ENCODE assay signal across 24 cellular contexts in genomic region chr10:44132361-44133289, GRCh38.
A peak's percentile ranks its signal among the peaks of the same experiment; 100 is the strongest.
DNase-seq lines count a peak whose midpoint lies in the region; ATAC-seq and TF ChIP-seq lines count a peak whose summit lies in the region.
"Had no signal": no experiment of that assay in that cellular context is flagged by ENCODE, and none has a peak within 500 bp of the region (broad histone marks: within the 10 kb centered on the region; RNA-seq: fewer than 3 reads in every experiment).

No MANE protein-coding gene starts in this region.

- POLR2A ChIA-PET in naive thymus-derived CD4-positive, alpha-beta T cell (lab: Charles Lee) = no interaction called here

- TF ChIP-seq POLR2A in esophagus muscularis mucosa (IDR thresholded peaks at IDR 0.05; ENCODE audit: low read depth) (no peak), lower leg skin (IDR thresholded peaks at IDR 0.05) (no peak)

- TF ChIP-seq CTCF in esophagus muscularis mucosa (IDR thresholded peaks at IDR 0.05) (no peak), lower leg skin (IDR thresholded peaks at IDR 0.05) (no peak)

- H3K4me3 Mint-ChIP-seq in naive thymus-derived CD4-positive, alpha-beta T cell = no peak overlapping the region
- H3K4me3 Mint-ChIP-seq: activated B cell treated with CpG ODN at 0.5 μM for 24 hours; neural crest cell; stimulated activated naive CD8-positive, alpha-beta T cell treated with anti-CD3 and anti-CD28 coated beads, Interleukin-15, Interleukin-2, amounts not matched to agents 100 ng/mL and 50 ng/mL, for 24 hours had no signal

- intact Hi-C loops in esophagus muscularis mucosa (cut with DNase I) (no loop called here), lower leg skin (cut with DNase I; ENCODE audit: low total_unique reads) (no loop called here)
- intact Hi-C loops in naive thymus-derived CD4-positive, alpha-beta T cell (cut with micrococcal nuclease) = no loop called here

- no peak for TF ChIP-seq EP300 in esophagus muscularis mucosa (IDR thresholded peaks at IDR 0.05)

- no peaks in the 10 kb centered on the region for H3K4me1 Mint-ChIP-seq in naive thymus-derived CD4-positive, alpha-beta T cell
- H3K4me1 Mint-ChIP-seq: activated B cell treated with CpG ODN at 0.5 μM for 24 hours, neural crest cell had no signal

- H3K27ac Mint-ChIP-seq in naive thymus-derived CD4-positive, alpha-beta T cell = no peak overlapping the region
- H3K27ac Mint-ChIP-seq: activated B cell treated with CpG ODN at 0.5 μM for 24 hours; stimulated activated naive CD8-positive, alpha-beta T cell treated with anti-CD3 and anti-CD28 coated beads, Interleukin-15, Interleukin-2, amounts not matched to agents 100 ng/mL and 50 ng/mL, for 24 hours had no signal

- DNase-seq in AG20443 (ENCODE audit: low spot score) (peak; percentile 38), esophagus muscularis mucosa (ENCODE audit: extremely low spot score) (peak; percentile 91), lower leg skin (ENCODE audit: low spot score in 2 of 2) (peak; percentile 70 to 90), stromal cell of bone marrow (ENCODE audit: low read depth) (peak; percentile 69), GM19240 (ENCODE audit: insufficient read length, low spot score) (no peak)
- DNase-seq in naive thymus-derived CD4-positive, alpha-beta T cell = no peak
- DNase-seq: activated B cell treated with CpG ODN at 0.5 μM for 24 hours; activated CD4-positive, alpha-beta T cell treated with anti-CD3 and anti-CD28 coated beads, Interleukin-2, amount 50 U/mL, for 48 hours; activated effector memory CD4-positive, alpha-beta T cell treated with Interleukin-2 at 50 U/mL for 16 hours; cortex of kidney; EL; MM.1S; NCI-H1694 treated with DMSO at 0.1 percent for 48 hours; NCI-H2171 treated with DMSO at 0.1 percent for 48 hours; NCI-H526 treated with DMSO at 0.1 percent for 48 hours; T-helper 9 cell; upper lobe of right lung had no signal

- CTCF ChIA-PET in naive thymus-derived CD4-positive, alpha-beta T cell (lab: Charles Lee) = no interaction called here

- H3K4me3 ChIP-seq in esophagus muscularis mucosa (no peak overlapping the region), lower leg skin (ENCODE audit: low read depth, poor library complexity, severe bottlenecking) (no peak overlapping the region)
- no peak overlapping the region for H3K4me3 ChIP-seq in naive thymus-derived CD4-positive, alpha-beta T cell (ENCODE audit: low read length)
- H3K4me3 ChIP-seq: HAP-1, K562, upper lobe of right lung had no signal

- H3K27me3 ChIP-seq in esophagus muscularis mucosa = no peaks in the 10 kb centered on the region
- H3K27me3 ChIP-seq in naive thymus-derived CD4-positive, alpha-beta T cell (ENCODE audit: control insufficient read depth in 2 of 2, insufficient read depth in 2 of 2, low read length in 2 of 2) = no peaks in the 10 kb centered on the region
- H3K27me3 ChIP-seq: upper lobe of right lung had no signal

- peaks cover 0 to 11% (median 0%) of the 10 kb centered on the region in 4 donors for H3K4me1 ChIP-seq in esophagus muscularis mucosa
- no peaks in the 10 kb centered on the region for H3K4me1 ChIP-seq in naive thymus-derived CD4-positive, alpha-beta T cell (ENCODE audit: control insufficient read depth in 2 of 2, insufficient read depth in 2 of 2, low read length in 2 of 2)
- H3K4me1 ChIP-seq: HAP-1, upper lobe of right lung had no signal

- WGBS in esophagus muscularis mucosa = 82% methylated on average over 10 of the region's 11 CpGs
- 64 to 68% methylated on average over 11 of the region's 11 CpGs for WGBS in lower leg skin, 2 donors

- H3K27me3 Mint-ChIP-seq in naive thymus-derived CD4-positive, alpha-beta T cell = peaks cover 0 to 13% (median 11%) of the 10 kb centered on the region in 5 donors
- H3K27me3 Mint-ChIP-seq: activated B cell treated with CpG ODN at 0.5 μM for 24 hours; stimulated activated naive CD8-positive, alpha-beta T cell treated with anti-CD3 and anti-CD28 coated beads, Interleukin-15, Interleukin-2, amounts not matched to agents 100 ng/mL and 50 ng/mL, for 24 hours had no signal

- no peak overlapping the region for H3K27ac ChIP-seq in esophagus muscularis mucosa (replicated peaks in 1 of 4)
- no peak overlapping the region for H3K27ac ChIP-seq in naive thymus-derived CD4-positive, alpha-beta T cell (ENCODE audit: low read depth, low read length)
- H3K27ac ChIP-seq: C4-2B, upper lobe of right lung had no signal

- no peak for ATAC-seq in GM18868 (IDR thresholded peaks at IDR 0.05; ENCODE audit: unreplicated experiment)
- ATAC-seq in naive thymus-derived CD4-positive, alpha-beta T cell = no peak
- no peak for ATAC-seq in GM21367 (IDR thresholded peaks at IDR 0.05; ENCODE audit: unreplicated experiment)
- ATAC-seq: K562, upper lobe of right lung had no signal

- no peaks in the 10 kb centered on the region for H3K36me3 Mint-ChIP-seq in naive thymus-derived CD4-positive, alpha-beta T cell

- no peaks in the 10 kb centered on the region for H3K9me3 ChIP-seq in esophagus muscularis mucosa
- H3K9me3 ChIP-seq in naive thymus-derived CD4-positive, alpha-beta T cell (ENCODE audit: control insufficient read depth in 2 of 3, low read length in 3 of 3) = no peaks in the 10 kb centered on the region
- H3K9me3 ChIP-seq: HAP-1, upper lobe of right lung had no signal

- no peaks in the 10 kb centered on the region for H3K36me3 ChIP-seq in esophagus muscularis mucosa
- no peaks in the 10 kb centered on the region for H3K36me3 ChIP-seq in naive thymus-derived CD4-positive, alpha-beta T cell (ENCODE audit: control insufficient read depth in 2 of 3, insufficient read depth in 3 of 3, low read length in 3 of 3)
- H3K36me3 ChIP-seq: HAP-1, upper lobe of right lung had no signal

- H3K9me3 Mint-ChIP-seq in naive thymus-derived CD4-positive, alpha-beta T cell = peaks cover 0 to 1% (median 0%) of the 10 kb centered on the region in 11 donors
- H3K9me3 Mint-ChIP-seq: neural crest cell; stimulated activated naive CD8-positive, alpha-beta T cell treated with anti-CD3 and anti-CD28 coated beads, Interleukin-15, Interleukin-2, amounts not matched to agents 100 ng/mL and 50 ng/mL, for 24 hours had no signal

Comparison
In these comparisons a context has a peak if more than half of its experiments do, and no peak if none do; other contexts are left out.
1. DNase-seq: peak in AG20443 (single experiment), esophagus muscularis mucosa (single experiment), lower leg skin (2 of 2) and stromal cell of bone marrow (single experiment); none in GM19240 (single experiment) and naive thymus-derived CD4-positive, alpha-beta T cell (0 of 9).